ENCODE assay signal across 8 cellular contexts in the genomic region with DNA sequence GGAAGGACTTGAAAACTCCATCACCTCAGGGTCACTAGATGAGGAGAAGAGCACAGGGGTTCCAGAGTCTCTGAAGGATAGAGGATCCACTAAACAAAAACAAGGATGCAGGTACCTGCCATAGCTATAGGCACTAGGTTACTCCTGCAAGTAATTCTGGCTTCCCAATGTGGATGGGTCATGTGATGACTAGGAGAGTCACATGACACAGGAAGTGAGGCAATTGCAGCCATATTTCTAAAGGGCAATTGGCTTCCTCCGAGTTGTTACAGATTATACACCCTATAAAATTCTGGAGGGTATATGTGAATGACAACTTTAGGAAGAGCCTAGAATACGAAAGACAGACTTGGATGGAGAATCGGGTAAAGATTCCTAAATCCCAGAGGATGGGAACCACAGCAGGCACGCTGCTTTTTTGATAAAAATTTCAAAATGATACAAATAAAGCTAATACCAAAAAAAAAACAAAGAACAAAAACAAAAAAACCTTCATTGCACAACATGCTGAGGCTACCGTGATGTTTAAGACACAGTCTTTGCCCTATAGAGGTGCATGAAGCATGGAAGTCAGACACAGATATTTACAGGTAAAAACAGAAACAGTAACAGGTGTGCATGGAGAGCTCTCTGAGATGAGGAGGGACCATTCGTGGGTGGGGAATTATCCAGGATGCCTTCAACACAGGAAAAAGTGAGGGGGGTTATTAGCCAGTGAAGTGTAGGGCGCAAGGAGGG. TPM values are rescaled to one million over a fixed set of nuclear protein-coding genes. Genes with fewer than 3 reads are reported as not detected.
DNase-seq lines count a peak whose midpoint lies in the region; ATAC-seq and TF ChIP-seq lines count a peak whose summit lies in the region.

No MANE protein-coding gene starts in this region.

- H3K4me1 ChIP-seq in gastroesophageal sphincter = peaks cover 0 to 9% (median 0%) of the 10 kb centered on the region in 3 donors

- peak overlapping the region; percentile 89 for H3K27ac Mint-ChIP-seq in activated CD8-positive, alpha-beta T cell treated with anti-CD3 and anti-CD28 coated beads, Interleukin-2, amount 10 ng/mL, durations not matched to agents 7 days and 5 days
- H3K27ac Mint-ChIP-seq in osteocyte (ENCODE audit: unreplicated experiment) = peak overlapping the region; percentile 63

- TF ChIP-seq CTCF in gastroesophageal sphincter (IDR thresholded peaks at IDR 0.05) (no peak), osteocyte (IDR thresholded peaks at IDR 0.05) (no peak)

- peaks cover 13% of the 10 kb centered on the region for H3K36me3 Mint-ChIP-seq in activated CD8-positive, alpha-beta T cell treated with anti-CD3 and anti-CD28 coated beads, Interleukin-2, amount 10 ng/mL, durations not matched to agents 7 days and 5 days (ENCODE audit: low read depth)
- H3K36me3 Mint-ChIP-seq in osteocyte (ENCODE audit: unreplicated experiment) = no peaks in the 10 kb centered on the region

- DNase-seq in NCI-H1417 (lab: John Stamatoyannopoulos, UW) (peak; percentile 27 to 99 (median 56)), NCI-H1417 treated with DMSO at 0.1 percent for 48 hours (lab: John Stamatoyannopoulos, UW) (no peak), NCI-H1105 treated with DMSO at 0.1 percent for 48 hours (lab: John Stamatoyannopoulos, UW) (peak; percentile 79), osteocyte (ENCODE audit: extremely low spot score, unreplicated experiment) (no peak), activated gamma-delta T cell (lab: John Stamatoyannopoulos, UW) (no peak)
- peak; percentile 53 for DNase-seq in activated CD8-positive, alpha-beta T cell treated with anti-CD3 and anti-CD28 coated beads, Interleukin-2, amount 10 ng/mL, durations not matched to agents 7 days and 5 days

- H3K9me3 ChIP-seq in gastroesophageal sphincter = no peaks in the 10 kb centered on the region

- TF ChIP-seq EP300 in gastroesophageal sphincter (IDR thresholded peaks at IDR 0.05) = no peak

- H3K4me1 Mint-ChIP-seq in activated CD8-positive, alpha-beta T cell treated with anti-CD3 and anti-CD28 coated beads, Interleukin-2, amount 10 ng/mL, durations not matched to agents 7 days and 5 days (ENCODE audit: low read depth) = peaks cover 35% of the 10 kb centered on the region
- peaks cover 15% of the 10 kb centered on the region for H3K4me1 Mint-ChIP-seq in osteocyte (ENCODE audit: unreplicated experiment)

- no peaks in the 10 kb centered on the region for H3K9me3 Mint-ChIP-seq in activated CD8-positive, alpha-beta T cell treated with anti-CD3 and anti-CD28 coated beads, Interleukin-2, amount 10 ng/mL, durations not matched to agents 7 days and 5 days (ENCODE audit: insufficient read depth)
- H3K9me3 Mint-ChIP-seq in osteocyte (ENCODE audit: unreplicated experiment) = no peaks in the 10 kb centered on the region

- no peaks in the 10 kb centered on the region for H3K27me3 Mint-ChIP-seq in activated CD8-positive, alpha-beta T cell treated with anti-CD3 and anti-CD28 coated beads, Interleukin-2, amount 10 ng/mL, durations not matched to agents 7 days and 5 days (ENCODE audit: low read depth)
- no peaks in the 10 kb centered on the region for H3K27me3 Mint-ChIP-seq in osteocyte (ENCODE audit: unreplicated experiment)

- peak overlapping the region; percentile 11 to 25 for H3K4me3 ChIP-seq in gastroesophageal sphincter

- POLR2A ChIA-PET in activated CD8-positive, alpha-beta T cell treated with anti-CD3 and anti-CD28 coated beads, Interleukin-2, amount 10 ng/mL, durations not matched to agents 7 days and 5 days (lab: Charles Lee) = interaction anchor here (0.6 to 1.0 kb wide), 3 partner anchors 8 to 44 kb away, joined by 3 to 6 read pairs (median 3); no protein-coding TSS in a partner anchor

- H3K27ac ChIP-seq in gastroesophageal sphincter = peak overlapping the region in 1 of 4 donors; percentile 32

- 35 to 38% methylated on average over 7 of the region's 7 CpGs for WGBS in gastroesophageal sphincter (ENCODE audit: low coverage in 1 of 2), 2 donors

- H3K4me3 Mint-ChIP-seq in activated CD8-positive, alpha-beta T cell treated with anti-CD3 and anti-CD28 coated beads, Interleukin-2, amount 10 ng/mL, durations not matched to agents 7 days and 5 days = no peak overlapping the region
- peak overlapping the region; percentile 60 for H3K4me3 Mint-ChIP-seq in osteocyte (ENCODE audit: unreplicated experiment)

- ATAC-seq in activated CD8-positive, alpha-beta T cell treated with anti-CD3 and anti-CD28 coated beads, Interleukin-2, amount 10 ng/mL, durations not matched to agents 7 days and 5 days = peak; percentile 8
- peak; percentile 60 for ATAC-seq in gastroesophageal sphincter
- ATAC-seq in HG03159 (IDR thresholded peaks at IDR 0.05; ENCODE audit: unreplicated experiment) = no peak

- no peak for TF ChIP-seq POLR2A in gastroesophageal sphincter (IDR thresholded peaks at IDR 0.05)

- no peaks in the 10 kb centered on the region for H3K27me3 ChIP-seq in gastroesophageal sphincter

- CTCF ChIA-PET in activated CD8-positive, alpha-beta T cell treated with anti-CD3 and anti-CD28 coated beads, Interleukin-2, amount 10 ng/mL, durations not matched to agents 7 days and 5 days (lab: Charles Lee) = interaction anchor here (0.9 to 2.5 kb wide), 7 partner anchors 8 to 127 kb away, joined by 3 to 15 read pairs (median 3); partner anchors contain the start of genes KRTCAP2, MTX1 and THBS3

- peaks cover 0 to 16% of the 10 kb centered on the region in 2 donors for H3K36me3 ChIP-seq in gastroesophageal sphincter

RNA-seq across cellular contexts. Expression of gene MTX1, which starts 10.5 kb away (rescaled TPM):
- 10 to 100 TPM; 43.0 to 46.3 TPM for total RNA-seq in activated CD8-positive, alpha-beta T cell treated with anti-CD3 and anti-CD28 coated beads, Interleukin-2, amount 10 ng/mL, durations not matched to agents 7 days and 5 days
- total RNA-seq in gastroesophageal sphincter = 10 to 100 TPM; 28.3 to 36.0 (median 32.6) TPM
- total RNA-seq in osteocyte = 31.9 and 33.2 TPM in 2 replicates

RNA-seq across cellular contexts. Expression of gene THBS3, which starts 11.3 kb away (rescaled TPM):
- total RNA-seq in activated CD8-positive, alpha-beta T cell treated with anti-CD3 and anti-CD28 coated beads, Interleukin-2, amount 10 ng/mL, durations not matched to agents 7 days and 5 days = 10 to 100 TPM; 13.4 to 15.0 TPM
- 10 to 100 TPM; 17.9 to 25.6 (median 20.1) TPM for total RNA-seq in gastroesophageal sphincter
- total RNA-seq in osteocyte = 55.4 and 57.2 TPM in 2 replicates

RNA-seq across cellular contexts. Expression of gene ENTREP3, which starts 36.3 kb away (rescaled TPM):
- total RNA-seq in activated CD8-positive, alpha-beta T cell treated with anti-CD3 and anti-CD28 coated beads, Interleukin-2, amount 10 ng/mL, durations not matched to agents 7 days and 5 days = 10 to 100 TPM; 29.3 to 29.7 TPM
- total RNA-seq in gastroesophageal sphincter (10 to 100 TPM; 11.4 to 35.3 (median 22.1) TPM), osteocyte (36.6 and 37.6 TPM in 2 replicates)

RNA-seq across cellular contexts. Expression of gene SCAMP3, which starts 43.1 kb away (rescaled TPM):
- 10 to 100 TPM; 77.9 to 84.2 TPM for total RNA-seq in activated CD8-positive, alpha-beta T cell treated with anti-CD3 and anti-CD28 coated beads, Interleukin-2, amount 10 ng/mL, durations not matched to agents 7 days and 5 days
- total RNA-seq in gastroesophageal sphincter (10 to 100 TPM; 28.1 to 44.4 (median 36.8) TPM), osteocyte (73.7 and 74.6 TPM in 2 replicates)

RNA-seq across cellular contexts. Expression of gene TRIM46, which starts 45.4 kb away (rescaled TPM):
- 10 to 100 TPM; 14.6 TPM for total RNA-seq in activated CD8-positive, alpha-beta T cell treated with anti-CD3 and anti-CD28 coated beads, Interleukin-2, amount 10 ng/mL, durations not matched to agents 7 days and 5 days
- total RNA-seq in gastroesophageal sphincter = 1 to 10 TPM in 1 of 4 donors, under 1 TPM in 2, not detected in 1; 0.35 to 1.9 (median 0.40) TPM
- total RNA-seq in osteocyte = 6.1 and 7.7 TPM in 2 replicates

Comparison
In these comparisons a context has a peak if more than half of its experiments do, and no peak if none do; other contexts are left out.
1. DNase-seq: peak in NCI-H1417 (3 of 3), NCI-H1105 treated with DMSO at 0.1 percent for 48 hours (single experiment) and activated CD8-positive, alpha-beta T cell treated with anti-CD3 and anti-CD28 coated beads, Interleukin-2, amount 10 ng/mL, durations not matched to agents 7 days and 5 days (single experiment); none in NCI-H1417 treated with DMSO at 0.1 percent for 48 hours (single experiment), osteocyte (single experiment) and activated gamma-delta T cell (single experiment).